In the genomic region with DNA sequence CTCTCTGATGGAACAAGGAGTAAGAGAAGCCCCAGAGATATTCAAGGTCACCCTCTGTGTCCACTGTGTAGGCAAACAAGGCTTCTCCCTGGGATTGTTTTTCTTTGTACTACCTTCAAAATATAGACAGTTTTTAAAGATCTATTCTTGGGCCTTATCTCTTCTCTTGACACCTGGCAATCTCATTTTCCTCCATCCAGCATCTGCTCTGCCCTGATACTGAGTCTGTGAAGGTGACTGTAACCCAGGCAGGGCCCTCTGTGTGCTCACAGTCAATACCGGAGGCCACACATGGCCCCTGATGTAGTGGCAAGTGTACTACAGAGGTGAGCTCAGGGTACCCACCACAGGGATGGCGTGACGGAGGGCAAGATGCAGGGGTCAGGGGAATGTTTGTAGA, we compare ENCODE assay signal across 23 cellular contexts.
"Had no signal": no experiment of that assay in that cellular context is flagged by ENCODE, and none has a peak within 500 bp of the region (broad histone marks: within the 10 kb centered on the region; RNA-seq: fewer than 3 reads in every experiment).

No MANE protein-coding gene starts in this region.

- H3K4me2 ChIP-seq: PC-9 had no signal

- H3K27ac Mint-ChIP-seq: IgD-negative memory B cell had no signal

- DNase-seq: KBM-7, MV-4-11, NCI-H1048, NCI-H1105, NCI-H1417, NCI-H1436 treated with DMSO at 0.1 percent for 48 hours, NCI-H187, NCI-H2029, NCI-H2081 treated with DMSO at 0.1 percent for 48 hours, NCI-H2171, NCI-H226, NCI-H446, NCI-H510A, NCI-H524 treated with DMSO at 0.1 percent for 48 hours, NCI-H69, NCI-H774, OCI-M1, PC-9, Peyer's patch, SHP77 treated with DMSO at 0.1 percent for 48 hours, SJCRH30 had no signal

- H3K9me3 ChIP-seq: Peyer's patch, SJCRH30 had no signal

- H3K4me3 ChIP-seq: PC-9, Peyer's patch, SJCRH30 had no signal

- H3K4me1 ChIP-seq: Peyer's patch, SJCRH30 had no signal

- H3K27ac ChIP-seq: HL-60, PC-9, Peyer's patch, SJCRH30 had no signal

- H3K4me3 Mint-ChIP-seq: IgD-negative memory B cell had no signal

- H3K9me3 Mint-ChIP-seq: IgD-negative memory B cell had no signal

- H3K4me1 Mint-ChIP-seq: IgD-negative memory B cell had no signal

- H3K27me3 ChIP-seq: Peyer's patch had no signal

- H3K36me3 ChIP-seq: Peyer's patch, SJCRH30 had no signal
